ENCODE assay signal across 18 cellular contexts in genomic region chr3:60989893-60990740, GRCh38.
"Had no signal": no experiment of that assay in that cellular context is flagged by ENCODE, and none has a peak within 500 bp of the region (broad histone marks: within the 10 kb centered on the region; RNA-seq: fewer than 3 reads in every experiment).

No MANE protein-coding gene starts in this region.

- H3K4me1 ChIP-seq: right lobe of liver, tibial artery had no signal

- ATAC-seq: activated T-cell treated with anti-CD3 and anti-CD28 coated beads, Interleukin-2, amount 50 U/mL, for 4 hours; esophagus mucosa; right lobe of liver had no signal

- H3K27ac ChIP-seq: neutrophil, ovary, right lobe of liver, skin epidermis, tibial artery had no signal

- H3K9me3 ChIP-seq: neutrophil, ovary, right lobe of liver, tibial artery had no signal

- H3K27me3 ChIP-seq: neutrophil, ovary, right lobe of liver, tibial artery had no signal

- DNase-seq: activated CD4-positive, alpha-beta T cell treated with anti-CD3 and anti-CD28 coated beads for 4 hours; activated CD4-positive, alpha-beta T cell treated with anti-CD3 and anti-CD28 coated beads, Interleukin-2, amount 50 U/mL, for 48 hours; activated CD4-positive, CD25-positive, alpha-beta regulatory T cell; activated CD8-positive, alpha-beta memory T cell treated with anti-CD3 and anti-CD28 coated beads, Interleukin-2, amount 50 U/mL, for 48 hours; activated naive CD4-positive, alpha-beta T cell; activated naive CD8-positive, alpha-beta T cell treated with anti-CD3 and anti-CD28 coated beads, Interleukin-2, amount 10 ng/mL, durations not matched to agents 7 days and 5 days; activated T-cell treated with anti-CD3 and anti-CD28 coated beads, Interleukin-2, amount 50 U/mL, for 4 hours; amygdala; effector memory CD4-positive, alpha-beta T cell; ovary; right lobe of liver; stimulated activated CD4-positive, alpha-beta T cell treated with anti-CD3 and anti-CD28 coated beads, Interleukin-1b, Interleukin-23, amount 100 ng/mL, for 48 hours; substantia nigra; T-helper 1 cell; tibial artery had no signal

- H3K4me3 ChIP-seq: ovary, right lobe of liver, skin epidermis, tibial artery had no signal

- H3K36me3 ChIP-seq: neutrophil, ovary, right lobe of liver, tibial artery had no signal
